ENCODE assay signal across 29 cellular contexts in genomic region chr17:3026856-3027751, GRCh38. TPM values are rescaled to one million over a fixed set of nuclear protein-coding genes. Genes with fewer than 3 reads are reported as not detected.
A peak's percentile ranks its signal among the peaks of the same experiment; 100 is the strongest.
DNase-seq lines count a peak whose midpoint lies in the region; ATAC-seq and TF ChIP-seq lines count a peak whose summit lies in the region.
"Had no signal": no experiment of that assay in that cellular context is flagged by ENCODE, and none has a peak within 500 bp of the region (broad histone marks: within the 10 kb centered on the region; RNA-seq: fewer than 3 reads in every experiment).

No MANE protein-coding gene starts in this region.

- no peak overlapping the region for H3K23ac ChIP-seq in trophoblast cell (ENCODE audit: low read length)

- WGBS in trophoblast cell (ENCODE audit: extremely low coverage, insufficient coverage, insufficient read length) = no CpG with 5 or more reads among the region's 31 CpGs

- H2BK120ac ChIP-seq in trophoblast cell (ENCODE audit: insufficient read depth, low read length, poor library complexity) = no peak overlapping the region

- no peaks in the 10 kb centered on the region for H3K27me3 Mint-ChIP-seq in activated T-cell treated with anti-CD3 and anti-CD28 coated beads, Interleukin-2, amount 50 U/mL, for 24 hours
- no peaks in the 10 kb centered on the region for H3K27me3 Mint-ChIP-seq in activated T-cell treated with anti-CD3 and anti-CD28 coated beads, Interleukin-2, amount 50 U/mL, for 72 hours (ENCODE audit: low read depth)
- H3K27me3 Mint-ChIP-seq in type B pancreatic cell = no peaks in the 10 kb centered on the region
- no peaks in the 10 kb centered on the region for H3K27me3 Mint-ChIP-seq in T-helper 2 cell treated with Interferon-gamma antibody and Interleukin-4, amounts not matched to agents 5 μg/mL and 100 μg/mL, for 36 hours (ENCODE audit: low read depth)
- H3K27me3 Mint-ChIP-seq: activated CD4-positive, alpha-beta memory T cell treated with anti-CD3 and anti-CD28 coated beads for 36 hours; stimulated activated naive CD8-positive, alpha-beta T cell treated with anti-CD3 and anti-CD28 coated beads, Interleukin-15, Interleukin-2, amounts not matched to agents 100 ng/mL and 50 ng/mL, for 24 hours had no signal

- no peak overlapping the region for H2AK5ac ChIP-seq in trophoblast cell (ENCODE audit: low read length)

- H4K91ac ChIP-seq in trophoblast cell (ENCODE audit: low read depth, low read length) = no peak overlapping the region

- no peak overlapping the region for H3K27ac Mint-ChIP-seq in activated T-cell treated with anti-CD3 and anti-CD28 coated beads, Interleukin-2, amount 50 U/mL, for 24 hours
- H3K27ac Mint-ChIP-seq in activated T-cell treated with anti-CD3 and anti-CD28 coated beads, Interleukin-2, amount 50 U/mL, for 72 hours = no peak overlapping the region
- no peak overlapping the region for H3K27ac Mint-ChIP-seq in type B pancreatic cell
- H3K27ac Mint-ChIP-seq in T-helper 2 cell treated with Interferon-gamma antibody and Interleukin-4, amounts not matched to agents 5 μg/mL and 100 μg/mL, for 36 hours = no peak overlapping the region
- H3K27ac Mint-ChIP-seq: activated CD4-positive, alpha-beta memory T cell treated with anti-CD3 and anti-CD28 coated beads for 36 hours; stimulated activated naive CD8-positive, alpha-beta T cell treated with anti-CD3 and anti-CD28 coated beads, Interleukin-15, Interleukin-2, amounts not matched to agents 100 ng/mL and 50 ng/mL, for 24 hours had no signal

- no peaks in the 10 kb centered on the region for H3K4me1 Mint-ChIP-seq in activated T-cell treated with anti-CD3 and anti-CD28 coated beads, Interleukin-2, amount 50 U/mL, for 24 hours (ENCODE audit: low read depth)
- H3K4me1 Mint-ChIP-seq in activated T-cell treated with anti-CD3 and anti-CD28 coated beads, Interleukin-2, amount 50 U/mL, for 72 hours (ENCODE audit: low read depth) = no peaks in the 10 kb centered on the region
- no peaks in the 10 kb centered on the region for H3K4me1 Mint-ChIP-seq in type B pancreatic cell (ENCODE audit: unreplicated experiment)
- H3K4me1 Mint-ChIP-seq in T-helper 2 cell treated with Interferon-gamma antibody and Interleukin-4, amounts not matched to agents 5 μg/mL and 100 μg/mL, for 36 hours (ENCODE audit: low read depth) = no peaks in the 10 kb centered on the region

- no peak overlapping the region for H2AFZ ChIP-seq in trophoblast cell (ENCODE audit: insufficient read depth, low read length, poor library complexity)
- H2AFZ ChIP-seq: hepatocyte had no signal

- H3K79me1 ChIP-seq in trophoblast cell (ENCODE audit: low read length) = no peaks in the 10 kb centered on the region

- H3K27ac ChIP-seq in WERI-Rb-1 = peak overlapping the region; percentile 94
- no peak overlapping the region for H3K27ac ChIP-seq in trophoblast cell (ENCODE audit: low read depth, low read length)
- H3K27ac ChIP-seq: hepatocyte, tibial nerve had no signal

- TF ChIP-seq CTCF in WERI-Rb-1 (IDR thresholded peaks at IDR 0.05; ENCODE audit: low read depth, low read length) (no peak), type B pancreatic cell (conservative IDR thresholded peaks at IDR 0.05) (no peak)

- ATAC-seq in activated T-cell treated with anti-CD3 and anti-CD28 coated beads, Interleukin-2, amount 50 U/mL, for 72 hours (replicated peaks in 1 of 2) = no peak
- ATAC-seq: Panc1 had no signal

- H3K14ac ChIP-seq in trophoblast cell (ENCODE audit: low read length) = no peak overlapping the region

- H3K9me3 Mint-ChIP-seq in activated T-cell treated with anti-CD3 and anti-CD28 coated beads, Interleukin-2, amount 50 U/mL, for 24 hours = peaks cover 14% of the 10 kb centered on the region
- H3K9me3 Mint-ChIP-seq in activated T-cell treated with anti-CD3 and anti-CD28 coated beads, Interleukin-2, amount 50 U/mL, for 72 hours = peaks cover 9 to 13% of the 10 kb centered on the region in 2 donors
- H3K9me3 Mint-ChIP-seq in type B pancreatic cell = peaks cover 4% of the 10 kb centered on the region
- peaks cover 12% of the 10 kb centered on the region for H3K9me3 Mint-ChIP-seq in T-helper 2 cell treated with Interferon-gamma antibody and Interleukin-4, amounts not matched to agents 5 μg/mL and 100 μg/mL, for 36 hours

- no peaks in the 10 kb centered on the region for H3K4me1 ChIP-seq in trophoblast cell (ENCODE audit: control insufficient read depth in 1 of 2, insufficient read depth in 2 of 2, low read length in 2 of 2)
- H3K4me1 ChIP-seq: tibial nerve had no signal

- no peak overlapping the region for H3K4me2 ChIP-seq in trophoblast cell (ENCODE audit: low read length)
- H3K4me2 ChIP-seq: hepatocyte, SK-N-SH had no signal

- H3K9me3 ChIP-seq in WERI-Rb-1 (ENCODE audit: severe bottlenecking) = peaks cover 9% of the 10 kb centered on the region
- H3K9me3 ChIP-seq in trophoblast cell (ENCODE audit: insufficient read depth, low read depth, low read length) = no peaks in the 10 kb centered on the region

- H3K18ac ChIP-seq in trophoblast cell (ENCODE audit: low read length) = no peak overlapping the region

- H3K36me3 ChIP-seq in WERI-Rb-1 (peaks cover 55% of the 10 kb centered on the region), trophoblast cell (ENCODE audit: control insufficient read depth in 1 of 2, insufficient read depth in 2 of 2, low read length in 2 of 2) (peaks cover 9 to 18% of the 10 kb centered on the region in 2 experiments)

- no peak overlapping the region for H2BK5ac ChIP-seq in trophoblast cell (ENCODE audit: low read depth, low read length, poor library complexity)

- H4K8ac ChIP-seq in trophoblast cell (ENCODE audit: low read depth, low read length) = no peak overlapping the region

- no peak overlapping the region for H3K4me3 Mint-ChIP-seq in activated T-cell treated with anti-CD3 and anti-CD28 coated beads, Interleukin-2, amount 50 U/mL, for 24 hours
- H3K4me3 Mint-ChIP-seq in activated T-cell treated with anti-CD3 and anti-CD28 coated beads, Interleukin-2, amount 50 U/mL, for 72 hours = no peak overlapping the region
- H3K4me3 Mint-ChIP-seq in type B pancreatic cell = no peak overlapping the region
- H3K4me3 Mint-ChIP-seq in T-helper 2 cell treated with Interferon-gamma antibody and Interleukin-4, amounts not matched to agents 5 μg/mL and 100 μg/mL, for 36 hours = no peak overlapping the region
- H3K4me3 Mint-ChIP-seq: activated CD4-positive, alpha-beta memory T cell treated with anti-CD3 and anti-CD28 coated beads for 36 hours; stimulated activated naive CD8-positive, alpha-beta T cell treated with anti-CD3 and anti-CD28 coated beads, Interleukin-15, Interleukin-2, amounts not matched to agents 100 ng/mL and 50 ng/mL, for 24 hours had no signal

- H3K4me3 ChIP-seq in WERI-Rb-1 (ENCODE audit: low read depth, low read length) (no peak overlapping the region; the same call in 1 of the 2 replicates), trophoblast cell (ENCODE audit: low read depth, low read length) (no peak overlapping the region)
- H3K4me3 ChIP-seq: hepatocyte, tibial nerve had no signal

- DNase-seq in activated T-cell treated with anti-CD3 and anti-CD28 coated beads, Interleukin-2, amount 50 U/mL, for 24 hours = peak; percentile 12
- no peak for DNase-seq in activated T-cell treated with anti-CD3 and anti-CD28 coated beads, Interleukin-2, amount 50 U/mL, for 72 hours
- DNase-seq in WERI-Rb-1 (peak; percentile 92), islet precursor cell (peak; percentile 54), type B pancreatic cell (ENCODE audit: extremely low spot score, unreplicated experiment) (peak; percentile 58), trophoblast cell (no peak), NCI-H446 treated with DMSO at 0.1 percent for 48 hours (lab: John Stamatoyannopoulos, UW) (no peak)
- DNase-seq in T-helper 2 cell treated with Interferon-gamma antibody and Interleukin-4, amounts not matched to agents 5 μg/mL and 100 μg/mL, for 36 hours (ENCODE audit: low spot score) = no peak
- DNase-seq: activated CD4-positive, alpha-beta memory T cell treated with anti-CD3 and anti-CD28 coated beads for 36 hours; activated CD4-positive, CD25-positive, alpha-beta regulatory T cell; activated naive CD4-positive, alpha-beta T cell treated with anti-CD3 and anti-CD28 coated beads, Interleukin-2, amount 50 U/mL, for 16 hours; caudate nucleus; foreskin melanocyte; NCI-H1092 treated with DMSO at 0.1 percent for 48 hours; NCI-H1930; nucleus accumbens; SK-N-SH; stimulated activated CD4-positive, alpha-beta T cell treated with anti-CD3 and anti-CD28 coated beads, Interleukin-4, amount 100 ng/mL, for 1 hour; T-helper 9 cell had no signal

- no peaks in the 10 kb centered on the region for H3K79me2 ChIP-seq in trophoblast cell (ENCODE audit: control insufficient read depth, insufficient read depth, low read length, poor library complexity)
- H3K79me2 ChIP-seq: hepatocyte had no signal

- H3K27me3 ChIP-seq in WERI-Rb-1 (ENCODE audit: insufficient read depth, low read depth, severe bottlenecking) = no peaks in the 10 kb centered on the region
- no peaks in the 10 kb centered on the region for H3K27me3 ChIP-seq in trophoblast cell (ENCODE audit: insufficient read depth, low read length)
- H3K27me3 ChIP-seq: hepatocyte, tibial nerve had no signal

- H3K9ac ChIP-seq in trophoblast cell (ENCODE audit: low read length) = no peak overlapping the region
- H3K9ac ChIP-seq: SK-N-SH had no signal

- peaks cover 29% of the 10 kb centered on the region for H3K36me3 Mint-ChIP-seq in activated T-cell treated with anti-CD3 and anti-CD28 coated beads, Interleukin-2, amount 50 U/mL, for 24 hours (ENCODE audit: low read depth)
- peaks cover 12 to 15% of the 10 kb centered on the region in 2 donors for H3K36me3 Mint-ChIP-seq in activated T-cell treated with anti-CD3 and anti-CD28 coated beads, Interleukin-2, amount 50 U/mL, for 72 hours (ENCODE audit: insufficient read depth in 2 of 2)
- peaks cover 14% of the 10 kb centered on the region for H3K36me3 Mint-ChIP-seq in type B pancreatic cell
- peaks cover 23% of the 10 kb centered on the region for H3K36me3 Mint-ChIP-seq in T-helper 2 cell treated with Interferon-gamma antibody and Interleukin-4, amounts not matched to agents 5 μg/mL and 100 μg/mL, for 36 hours (ENCODE audit: low read depth)

- H4K12ac ChIP-seq in trophoblast cell (ENCODE audit: low read depth, low read length) = no peak overlapping the region

- H3K4ac ChIP-seq in trophoblast cell (ENCODE audit: low read depth, low read length) = no peak overlapping the region

- H2BK12ac ChIP-seq in trophoblast cell (ENCODE audit: low read length) = no peak overlapping the region

RNA-seq across cellular contexts. Expression of gene OR1D5, which starts 36.3 kb away (rescaled TPM):
- total RNA-seq in activated T-cell treated with anti-CD3 and anti-CD28 coated beads, Interleukin-2, amount 50 U/mL, for 72 hours = not detected
- not detected in 2 replicates for total RNA-seq in type B pancreatic cell (ENCODE audit: low replicate concordance)
- not detected in 2 replicates for polyA plus RNA-seq in trophoblast cell (2013)
- total RNA-seq: activated CD4-positive, alpha-beta memory T cell treated with anti-CD3 and anti-CD28 coated beads for 36 hours; Daoy; H1; hepatocyte; lung microvascular endothelial cell; NCI-H460; tibial nerve had no signal
- polyA plus RNA-seq: BJ, esophagus, H1, hepatocyte, SK-N-SH had no signal

Comparison
In these comparisons a context has a peak if more than half of its experiments do, and no peak if none do; other contexts are left out.
1. DNase-seq: peak in activated T-cell treated with anti-CD3 and anti-CD28 coated beads, Interleukin-2, amount 50 U/mL, for 24 hours (single experiment), WERI-Rb-1 (single experiment), islet precursor cell (single experiment) and type B pancreatic cell (single experiment); none in activated T-cell treated with anti-CD3 and anti-CD28 coated beads, Interleukin-2, amount 50 U/mL, for 72 hours (0 of 2), T-helper 2 cell treated with Interferon-gamma antibody and Interleukin-4, amounts not matched to agents 5 μg/mL and 100 μg/mL, for 36 hours (single experiment), trophoblast cell (0 of 2) and NCI-H446 treated with DMSO at 0.1 percent for 48 hours (single experiment).